ENCODE assay signal across 23 cellular contexts in the genomic region with DNA sequence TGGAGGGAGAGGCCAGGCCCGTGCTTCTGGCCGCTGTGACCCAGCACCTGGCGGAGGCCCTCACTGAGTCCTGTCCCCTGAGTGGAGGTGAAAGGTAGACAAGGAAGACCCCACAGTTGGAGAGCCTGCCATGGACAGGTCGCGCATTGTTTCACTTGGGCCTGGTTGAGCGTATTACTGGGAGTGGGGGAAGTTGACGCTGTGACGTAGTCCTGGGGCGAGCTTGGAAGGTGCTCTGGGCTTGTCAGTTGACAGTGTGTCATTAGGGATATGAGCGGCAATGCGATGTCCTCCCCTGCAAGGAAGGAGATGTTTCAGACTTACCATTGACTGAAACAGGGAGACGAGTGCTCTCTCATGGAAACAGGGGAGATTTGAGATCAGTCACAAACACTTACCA.
A peak's percentile ranks its signal among the peaks of the same experiment; 100 is the strongest.
DNase-seq lines count a peak whose midpoint lies in the region; ATAC-seq and TF ChIP-seq lines count a peak whose summit lies in the region.
"Had no signal": no experiment of that assay in that cellular context is flagged by ENCODE, and none has a peak within 500 bp of the region (broad histone marks: within the 10 kb centered on the region; RNA-seq: fewer than 3 reads in every experiment).

No MANE protein-coding gene starts in this region.

- no peak overlapping the region for H2BK15ac ChIP-seq in mesendoderm (replicated peaks; ENCODE audit: low read depth)

- no peak overlapping the region for H4K8ac ChIP-seq in mesendoderm (ENCODE audit: low read depth, low read length)

- no peak overlapping the region for H3K18ac ChIP-seq in mesendoderm (ENCODE audit: low read length)

- H3K27me3 Mint-ChIP-seq in activated naive CD4-positive, alpha-beta T cell treated with anti-CD3 and anti-CD28 coated beads, Interleukin-2, amount 10 ng/mL, durations not matched to agents 7 days and 5 days = peaks cover 25% of the 10 kb centered on the region
- H3K27me3 Mint-ChIP-seq: stimulated activated naive CD8-positive, alpha-beta T cell treated with anti-CD3 and anti-CD28 coated beads, Interleukin-15, amount 100 ng/mL, for 72 hours; type B pancreatic cell had no signal

- no peak overlapping the region for H3K4me2 ChIP-seq in mesendoderm (ENCODE audit: low read length)
- H3K4me2 ChIP-seq: PC-9 had no signal

- TF ChIP-seq CTCF in upper lobe of right lung (IDR thresholded peaks at IDR 0.05) = no peak

- H3K56ac ChIP-seq in mesendoderm (ENCODE audit: low read length) = no peak overlapping the region

- H3K27ac ChIP-seq in caudate nucleus (ENCODE audit: low read depth, low read length) (peak overlapping the region; percentile 63), mesendoderm (ENCODE audit: low read depth, low read length) (no peak overlapping the region), upper lobe of right lung (peak overlapping the region; percentile 32)
- H3K27ac ChIP-seq: C4-2B, epithelial cell of prostate, PC-9, SJSA1 had no signal

- no peaks in the 10 kb centered on the region for H3K79me1 ChIP-seq in mesendoderm (ENCODE audit: low read length)

- H2BK120ac ChIP-seq in mesendoderm (ENCODE audit: low read depth, low read length) = no peak overlapping the region

- H3K27me3 ChIP-seq in mesendoderm (ENCODE audit: insufficient read depth, low read length, poor library complexity) (no peaks in the 10 kb centered on the region), upper lobe of right lung (no peaks in the 10 kb centered on the region)
- H3K27me3 ChIP-seq: SJSA1 had no signal

- peak; percentile 16 for DNase-seq in activated naive CD4-positive, alpha-beta T cell treated with anti-CD3 and anti-CD28 coated beads, Interleukin-2, amount 10 ng/mL, durations not matched to agents 7 days and 5 days
- DNase-seq in activated naive CD4-positive, alpha-beta T cell treated with Interleukin-2 at 50 U/mL for 16 hours = no peak
- DNase-seq in caudate nucleus (lab: John Stamatoyannopoulos, UW) (no peak), mesendoderm (no peak), upper lobe of right lung (peak; percentile 57), hypothalamus (lab: John Stamatoyannopoulos, UW) (no peak), iPS-NIHi11 (ENCODE audit: low spot score) (no peak)
- DNase-seq: activated CD8-positive, alpha-beta memory T cell treated with anti-CD3 and anti-CD28 coated beads, Interleukin-2, amount 50 U/mL, for 48 hours; activated gamma-delta T cell treated with Interleukin-2 at 50 U/mL for 16 hours; amniotic stem cell; NCI-H1092 treated with DMSO at 0.1 percent for 48 hours; NCI-H2081; PC-9; stimulated activated CD4-positive, alpha-beta T cell treated with anti-CD3 and anti-CD28 coated beads, Interleukin-2, amount 100 ng/mL, for 24 hours; stimulated activated naive CD8-positive, alpha-beta T cell treated with anti-CD3 and anti-CD28 coated beads, Interleukin-15, amount 100 ng/mL, for 72 hours had no signal

- no peaks in the 10 kb centered on the region for H3K9me3 ChIP-seq in upper lobe of right lung
- H3K9me3 ChIP-seq: SJSA1 had no signal

- H3K4me3 Mint-ChIP-seq in activated naive CD4-positive, alpha-beta T cell treated with anti-CD3 and anti-CD28 coated beads, Interleukin-2, amount 10 ng/mL, durations not matched to agents 7 days and 5 days = no peak overlapping the region
- H3K4me3 Mint-ChIP-seq: mesothelial cell of epicardium; nephron; stimulated activated naive CD8-positive, alpha-beta T cell treated with anti-CD3 and anti-CD28 coated beads, Interleukin-15, amount 100 ng/mL, for 72 hours; T-helper 1 cell treated with Interleukin-12 subunit alpha and Interleukin-12 subunit beta and Interleukin-4 antibody, amounts not matched to agents 30 μg/mL and 1 μg/mL, for 36 hours; type B pancreatic cell had no signal

- H3K4ac ChIP-seq in mesendoderm (ENCODE audit: low read depth, low read length) = no peak overlapping the region

- H3K36me3 Mint-ChIP-seq in activated naive CD4-positive, alpha-beta T cell treated with anti-CD3 and anti-CD28 coated beads, Interleukin-2, amount 10 ng/mL, durations not matched to agents 7 days and 5 days = no peaks in the 10 kb centered on the region
- H3K36me3 Mint-ChIP-seq: mesothelial cell of epicardium, type B pancreatic cell had no signal

- no peak overlapping the region for H3K4me3 ChIP-seq in mesendoderm (ENCODE audit: low read length)
- no peak overlapping the region for H3K4me3 ChIP-seq in upper lobe of right lung
- H3K4me3 ChIP-seq: PC-9, SJSA1 had no signal

- CTCF ChIA-PET in activated naive CD4-positive, alpha-beta T cell treated with anti-CD3 and anti-CD28 coated beads, Interleukin-2, amount 10 ng/mL, durations not matched to agents 7 days and 5 days (lab: Charles Lee) = no interaction called here

- no peak overlapping the region for H4K5ac ChIP-seq in mesendoderm (ENCODE audit: low read length)

- H3K36me3 ChIP-seq in mesendoderm (ENCODE audit: control insufficient read depth, insufficient read depth, low read length) (no peaks in the 10 kb centered on the region), upper lobe of right lung (no peaks in the 10 kb centered on the region)
- H3K36me3 ChIP-seq: SJSA1 had no signal

- H3K9ac ChIP-seq in mesendoderm (ENCODE audit: low read length) = no peak overlapping the region

- H3K79me2 ChIP-seq in mesendoderm (ENCODE audit: control insufficient read depth, insufficient read depth, low read length) = no peaks in the 10 kb centered on the region

- no peaks in the 10 kb centered on the region for H3K9me3 Mint-ChIP-seq in activated naive CD4-positive, alpha-beta T cell treated with anti-CD3 and anti-CD28 coated beads, Interleukin-2, amount 10 ng/mL, durations not matched to agents 7 days and 5 days
- H3K9me3 Mint-ChIP-seq: mesothelial cell of epicardium; nephron; stimulated activated naive CD8-positive, alpha-beta T cell treated with anti-CD3 and anti-CD28 coated beads, Interleukin-15, amount 100 ng/mL, for 72 hours; T-helper 1 cell treated with Interleukin-12 subunit alpha and Interleukin-12 subunit beta and Interleukin-4 antibody, amounts not matched to agents 30 μg/mL and 1 μg/mL, for 36 hours; type B pancreatic cell had no signal

- H3K27ac Mint-ChIP-seq in activated naive CD4-positive, alpha-beta T cell treated with anti-CD3 and anti-CD28 coated beads, Interleukin-2, amount 10 ng/mL, durations not matched to agents 7 days and 5 days = no peak overlapping the region
- H3K27ac Mint-ChIP-seq: mesothelial cell of epicardium; stimulated activated naive CD8-positive, alpha-beta T cell treated with anti-CD3 and anti-CD28 coated beads, Interleukin-15, amount 100 ng/mL, for 72 hours; T-helper 1 cell treated with Interleukin-12 subunit alpha and Interleukin-12 subunit beta and Interleukin-4 antibody, amounts not matched to agents 30 μg/mL and 1 μg/mL, for 36 hours; type B pancreatic cell had no signal

- H2BK5ac ChIP-seq in mesendoderm (ENCODE audit: low read length) = no peak overlapping the region

- H3K4me1 ChIP-seq in mesendoderm (ENCODE audit: control insufficient read depth, low read depth, low read length) (no peaks in the 10 kb centered on the region), upper lobe of right lung (peaks cover 44% of the 10 kb centered on the region)

- peak overlapping the region; percentile 45 for H3K23ac ChIP-seq in mesendoderm (ENCODE audit: low read length)

- intact Hi-C loops in upper lobe of right lung (cut with DNase I) = no loop called here

- ATAC-seq in upper lobe of right lung (no peak), HG03520 (IDR thresholded peaks at IDR 0.05; ENCODE audit: unreplicated experiment) (no peak)
- ATAC-seq: stimulated activated naive CD8-positive, alpha-beta T cell treated with anti-CD3 and anti-CD28 coated beads, Interleukin-15, amount 100 ng/mL, for 72 hours had no signal

- no peaks in the 10 kb centered on the region for H3K4me1 Mint-ChIP-seq in activated naive CD4-positive, alpha-beta T cell treated with anti-CD3 and anti-CD28 coated beads, Interleukin-2, amount 10 ng/mL, durations not matched to agents 7 days and 5 days
- H3K4me1 Mint-ChIP-seq: mesothelial cell of epicardium had no signal

- no CpG with 5 or more reads among the region's 12 CpGs for WGBS in mesendoderm (ENCODE audit: extremely low coverage, insufficient coverage, low lambda C conversion rate)

- no peak overlapping the region for H2AK5ac ChIP-seq in mesendoderm (ENCODE audit: low read length)

Comparison
In these comparisons a context has a peak if more than half of its experiments do, and no peak if none do; other contexts are left out.
1. DNase-seq: peak in activated naive CD4-positive, alpha-beta T cell treated with anti-CD3 and anti-CD28 coated beads, Interleukin-2, amount 10 ng/mL, durations not matched to agents 7 days and 5 days (single experiment) and upper lobe of right lung (single experiment); none in activated naive CD4-positive, alpha-beta T cell treated with Interleukin-2 at 50 U/mL for 16 hours (single experiment), caudate nucleus (0 of 61), mesendoderm (single experiment), hypothalamus (0 of 51) and iPS-NIHi11 (single experiment).